Comparison of ENCODE assay signal across 8 cellular contexts in genomic region chr10:124917168-124917938, GRCh38. TPM values are rescaled to one million over a fixed set of nuclear protein-coding genes. Genes with fewer than 3 reads are reported as not detected.
DNase-seq lines count a peak whose midpoint lies in the region; ATAC-seq and TF ChIP-seq lines count a peak whose summit lies in the region.

No MANE protein-coding gene starts in this region.

- H3K4me3 ChIP-seq in right cardiac atrium (ENCODE audit: low read length): peak overlapping the region; percentile 86
- H3K4me3 ChIP-seq in psoas muscle: peak overlapping the region; percentile 81

- intact Hi-C loops in right cardiac atrium (cut with DNase I): loop anchor here in 1 of 4 donors (10.0 kb wide), 1 partner anchor 57 kb away; no protein-coding TSS in a partner anchor
- intact Hi-C loops in psoas muscle (cut with DNase I): loop anchor here (5.0 to 10.0 kb wide), 2 partner anchors 227 to 905 kb away; partner anchors contain the start of genes BCCIP (in 1 of the 2) and UROS (in 1 of the 2)

- H3K27ac ChIP-seq in adipose tissue (ENCODE audit: low read depth, low read length) (peak overlapping the region; percentile 96), right cardiac atrium (ENCODE audit: low read length) (peak overlapping the region; percentile 93), psoas muscle (peak overlapping the region; percentile 95)

- ATAC-seq in GM18519 (IDR thresholded peaks at IDR 0.05; ENCODE audit: low FRiP score, unreplicated experiment) (peak; percentile 17), HG03135 (IDR thresholded peaks at IDR 0.05; ENCODE audit: unreplicated experiment) (peak; percentile 9), right cardiac atrium (peak; percentile 19 to 22), psoas muscle (peak in 3 of 4 donors; percentile 4 to 33 (median 24))

- peaks cover 0 to 2% of the 10 kb centered on the region in 2 donors for H3K36me3 ChIP-seq in psoas muscle (ENCODE audit: insufficient read depth in 1 of 2, low read depth in 1 of 2)

- WGBS in adipose tissue, 3 donors: 0 to 1% (median 1%) methylated on average over 35 to 70 of the region's 81 CpGs
- WGBS in right cardiac atrium: under 1% methylated on average over 80 of the region's 81 CpGs
- 0 to 2% (median 0%) methylated on average over 44 to 78 of the region's 81 CpGs for WGBS in psoas muscle, 3 donors

- H3K9me3 ChIP-seq in right cardiac atrium (ENCODE audit: control insufficient read depth, low read length) (no peaks in the 10 kb centered on the region), psoas muscle (no peaks in the 10 kb centered on the region)

- no peak for TF ChIP-seq CTCF in psoas muscle (IDR thresholded peaks at IDR 0.05)

- H3K27me3 ChIP-seq in right cardiac atrium (ENCODE audit: control insufficient read depth, insufficient read depth): no peaks in the 10 kb centered on the region
- H3K27me3 ChIP-seq in psoas muscle (ENCODE audit: insufficient read depth in 3 of 3, low read length in 2 of 3): no peaks in the 10 kb centered on the region

- H3K4me1 ChIP-seq in right cardiac atrium (ENCODE audit: control insufficient read depth, insufficient read depth, low read length): peaks cover 1% of the 10 kb centered on the region
- H3K4me1 ChIP-seq in psoas muscle: peaks cover 48% of the 10 kb centered on the region

- peak; percentile 48 for DNase-seq in AG08396 (ENCODE audit: low spot score)
- peak; percentile 38 for DNase-seq in RPMI8226
- DNase-seq in right cardiac atrium: peak; percentile 38 to 72 (median 61)
- DNase-seq in psoas muscle: peak; percentile 27 to 74
- DNase-seq in NCI-H1048 (lab: John Stamatoyannopoulos, UW): no peak

RNA-seq across cellular contexts. Expression of gene ZRANB1, which starts 24.6 kb away (rescaled TPM):
- polyA plus RNA-seq in adipose tissue: 10 to 100 TPM in 2 of 3 donors, 1 to 10 TPM in 1; 5.4 to 16.0 (median 10.9) TPM
- 10 to 100 TPM; 25.3 to 32.2 (median 29.0) TPM for total RNA-seq in right cardiac atrium
- polyA plus RNA-seq in right cardiac atrium: 14.4 TPM
- total RNA-seq in psoas muscle: 10 to 100 TPM; 25.7 to 81.4 (median 53.1) TPM
- polyA plus RNA-seq in psoas muscle: 100 to 1,000 TPM in 1 of 3 donors, 10 to 100 TPM in 2; 20.9 to 115 (median 57.3) TPM
